ENCODE assay signal across 2 cellular contexts in the genomic region with DNA sequence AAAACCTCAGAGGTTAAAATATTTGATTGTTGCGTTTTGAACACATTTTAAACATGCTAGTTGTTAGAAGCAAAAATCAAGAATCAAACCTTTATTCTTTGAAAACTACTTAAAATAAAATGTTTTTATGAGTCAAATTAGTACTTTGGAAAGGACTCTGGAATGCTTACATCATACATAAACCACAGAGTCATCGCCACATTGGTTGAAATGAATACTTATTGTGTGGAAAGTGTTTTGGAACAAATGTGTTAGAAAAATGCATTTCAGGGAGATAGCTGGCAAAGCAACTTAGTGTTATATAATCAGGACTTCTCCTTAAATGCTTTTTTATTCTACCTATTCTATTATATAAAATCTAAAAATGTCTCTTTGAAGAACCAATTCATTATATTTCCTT.
TF ChIP-seq lines count a peak whose summit lies in the region.

No MANE protein-coding gene starts in this region.

TF ChIP-seq in SK-N-SH, 30 proteins besides CTCF, POLR2A, EP300 and RAD21 (continued from another document):
- TF ChIP-seq RCOR1 (IDR thresholded peaks at IDR 0.05; ENCODE audit: low read length): no peak
- TF ChIP-seq FOSL2 (IDR thresholded peaks at IDR 0.05; ENCODE audit: borderline replicate concordance, low read depth): no peak
- TF ChIP-seq CHD2 (IDR thresholded peaks at IDR 0.05; ENCODE audit: low read length, partially characterized antibody): no peak
- no peak for TF ChIP-seq TEAD4 (IDR thresholded peaks at IDR 0.05; ENCODE audit: borderline replicate concordance, insufficient read depth)
- no peak for TF ChIP-seq NRF1 (IDR thresholded peaks at IDR 0.05; ENCODE audit: low read depth, low read length)
- no peak for TF ChIP-seq GABPA (IDR thresholded peaks at IDR 0.05; ENCODE audit: low read depth)
- TF ChIP-seq, protein P1, sequence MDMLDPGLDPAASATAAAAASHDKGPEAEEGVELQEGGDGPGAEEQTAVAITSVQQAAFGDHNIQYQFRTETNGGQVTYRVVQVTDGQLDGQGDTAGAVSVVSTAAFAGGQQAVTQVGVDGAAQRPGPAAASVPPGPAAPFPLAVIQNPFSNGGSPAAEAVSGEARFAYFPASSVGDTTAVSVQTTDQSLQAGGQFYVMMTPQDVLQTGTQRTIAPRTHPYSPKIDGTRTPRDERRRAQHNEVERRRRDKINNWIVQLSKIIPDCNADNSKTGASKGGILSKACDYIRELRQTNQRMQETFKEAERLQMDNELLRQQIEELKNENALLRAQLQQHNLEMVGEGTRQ (IDR thresholded peaks at IDR 0.05; ENCODE audit: borderline replicate concordance, low read depth, low read length): no peak
- TF ChIP-seq JUND (IDR thresholded peaks at IDR 0.05): no peak
- no peak for TF ChIP-seq MAX (IDR thresholded peaks at IDR 0.05; ENCODE audit: low read depth)
- no peak for TF ChIP-seq SMC3 (IDR thresholded peaks at IDR 0.05; ENCODE audit: low read depth, low read length)
- TF ChIP-seq ELF1 (IDR thresholded peaks at IDR 0.05): no peak
- TF ChIP-seq FOXJ3 (CRISPR knock-in tag; IDR thresholded peaks at IDR 0.05): no peak
- no peak for TF ChIP-seq GATA2 (CRISPR knock-in tag; IDR thresholded peaks at IDR 0.05)
- no peak for TF ChIP-seq SIN3A (IDR thresholded peaks at IDR 0.05; ENCODE audit: borderline replicate concordance, low read depth, low read length)

TF ChIP-seq in SK-N-SH treated with all-trans-retinoic acid at 6 μM for 48 hours, 23 proteins besides CTCF, POLR2A, EP300 and RAD21 (continued from another document):
- TF ChIP-seq, protein P2, sequence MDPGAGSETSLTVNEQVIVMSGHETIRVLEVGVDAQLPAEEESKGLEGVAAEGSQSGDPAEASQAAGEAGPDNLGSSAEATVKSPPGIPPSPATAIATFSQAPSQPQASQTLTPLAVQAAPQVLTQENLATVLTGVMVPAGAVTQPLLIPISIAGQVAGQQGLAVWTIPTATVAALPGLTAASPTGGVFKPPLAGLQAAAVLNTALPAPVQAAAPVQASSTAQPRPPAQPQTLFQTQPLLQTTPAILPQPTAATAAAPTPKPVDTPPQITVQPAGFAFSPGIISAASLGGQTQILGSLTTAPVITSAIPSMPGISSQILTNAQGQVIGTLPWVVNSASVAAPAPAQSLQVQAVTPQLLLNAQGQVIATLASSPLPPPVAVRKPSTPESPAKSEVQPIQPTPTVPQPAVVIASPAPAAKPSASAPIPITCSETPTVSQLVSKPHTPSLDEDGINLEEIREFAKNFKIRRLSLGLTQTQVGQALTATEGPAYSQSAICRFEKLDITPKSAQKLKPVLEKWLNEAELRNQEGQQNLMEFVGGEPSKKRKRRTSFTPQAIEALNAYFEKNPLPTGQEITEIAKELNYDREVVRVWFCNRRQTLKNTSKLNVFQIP (CRISPR knock-in tag; IDR thresholded peaks at IDR 0.05; ENCODE audit: borderline replicate concordance, low read depth): no peak
- TF ChIP-seq CSRNP3 (CRISPR knock-in tag; IDR thresholded peaks at IDR 0.05): no peak
- no peak for TF ChIP-seq ESRRG (CRISPR knock-in tag; IDR thresholded peaks at IDR 0.05)
- no peak for TF ChIP-seq RARB (CRISPR knock-in tag; IDR thresholded peaks at IDR 0.05)
- no peak for TF ChIP-seq TSHZ2 (CRISPR knock-in tag; IDR thresholded peaks at IDR 0.05)
- TF ChIP-seq TCF4 (CRISPR knock-in tag; IDR thresholded peaks at IDR 0.05; ENCODE audit: borderline replicate concordance): no peak
- no peak for TF ChIP-seq ZNF565 (CRISPR knock-in tag; conservative IDR thresholded peaks at IDR 0.05; ENCODE audit: low read depth)
